ENCODE assay signal across 3 cellular contexts in genomic region chr14:81534510-81535074, GRCh38.
TF ChIP-seq lines count a peak whose summit lies in the region.

No MANE protein-coding gene starts in this region.

TF ChIP-seq in SK-N-SH, 30 proteins besides CTCF, POLR2A, EP300 and RAD21 (continued from another document):
- no peak for TF ChIP-seq FOXJ3 (CRISPR knock-in tag; IDR thresholded peaks at IDR 0.05)
- TF ChIP-seq POLR2AphosphoS5 (IDR thresholded peaks at IDR 0.05; ENCODE audit: low read depth, low read length), result no peak
- TF ChIP-seq PBX3 (IDR thresholded peaks at IDR 0.05), result no peak
- TF ChIP-seq USF2 (IDR thresholded peaks at IDR 0.05; ENCODE audit: borderline replicate concordance, low read depth, low read length), result no peak
- no peak for TF ChIP-seq TEAD4 (IDR thresholded peaks at IDR 0.05; ENCODE audit: borderline replicate concordance, insufficient read depth)
TF ChIP-seq in SK-N-SH: peak in this region for 0.

TF ChIP-seq in SK-N-SH treated with all-trans-retinoic acid at 6 μM for 48 hours, 23 proteins besides CTCF, POLR2A, EP300 and RAD21:
- no peak for TF ChIP-seq ZNF70 (CRISPR knock-in tag; IDR thresholded peaks at IDR 0.05)
- no peak for TF ChIP-seq ESRRG (CRISPR knock-in tag; IDR thresholded peaks at IDR 0.05)
- TF ChIP-seq ZC3H10 (CRISPR knock-in tag; IDR thresholded peaks at IDR 0.05), result no peak
- no peak for TF ChIP-seq ZFP3 (CRISPR knock-in tag; IDR thresholded peaks at IDR 0.05)
- TF ChIP-seq ARNTL (CRISPR knock-in tag; IDR thresholded peaks at IDR 0.05; ENCODE audit: borderline replicate concordance, low read depth), result no peak
- no peak for TF ChIP-seq GLIS3 (CRISPR knock-in tag; IDR thresholded peaks at IDR 0.05)

TF ChIP-seq in H1, 55 proteins besides CTCF, POLR2A, EP300 and RAD21 (continued from another document):
- TF ChIP-seq PHF8 (conservative IDR thresholded peaks at IDR 0.05; ENCODE audit: low read depth, low read length) (no peak), HDAC2 (IDR thresholded peaks at IDR 0.05; ENCODE audit: borderline replicate concordance in 1 of 2, low read depth in 2 of 2, low read length in 2 of 2) (no peak), SP4 (IDR thresholded peaks at IDR 0.05; ENCODE audit: low read length) (no peak), MAFK (IDR thresholded peaks at IDR 0.05; ENCODE audit: low read depth, low read length) (no peak), CHD7 (IDR thresholded peaks at IDR 0.05; ENCODE audit: insufficient replicate concordance, low read length) (no peak), JUND (IDR thresholded peaks at IDR 0.05; ENCODE audit: low read length) (no peak), JUN (IDR thresholded peaks at IDR 0.05; ENCODE audit: low read depth, low read length) (no peak), TBP (IDR thresholded peaks at IDR 0.05; ENCODE audit: low read depth, low read length) (no peak), RNF2 (IDR thresholded peaks at IDR 0.05; ENCODE audit: borderline replicate concordance, low read depth, low read length, missing control alignments, poor library complexity, severe bottlenecking) (no peak), SAP30 (IDR thresholded peaks at IDR 0.05; ENCODE audit: insufficient read depth, insufficient replicate concordance, low read length) (no peak), SIRT6 (IDR thresholded peaks at IDR 0.05; ENCODE audit: low read length) (no peak), CREB1 (IDR thresholded peaks at IDR 0.05) (no peak), SUZ12 (IDR thresholded peaks at IDR 0.05; ENCODE audit: low read length) (no peak), NANOG (IDR thresholded peaks at IDR 0.05; ENCODE audit: insufficient read depth, low read depth, low read length, poor library complexity, severe bottlenecking) (no peak), SIX5 (IDR thresholded peaks at IDR 0.05; ENCODE audit: low read depth, low read length) (no peak), NRF1 (IDR thresholded peaks at IDR 0.05; ENCODE audit: low read depth, low read length) (no peak), RXRA (IDR thresholded peaks at IDR 0.05; ENCODE audit: insufficient read depth, low read depth, low read length) (no peak)
